Comparison of ENCODE assay signal across 11 cellular contexts in genomic region chr11:96267001-96267489, GRCh38.
DNase-seq lines count a peak whose midpoint lies in the region; ATAC-seq and TF ChIP-seq lines count a peak whose summit lies in the region.
"Had no signal": no experiment of that assay in that cellular context is flagged by ENCODE, and none has a peak within 500 bp of the region (broad histone marks: within the 10 kb centered on the region; RNA-seq: fewer than 3 reads in every experiment).

No MANE protein-coding gene starts in this region.

- ATAC-seq in PC-3 (peak; percentile 21; the same call in 1 of the 2 replicates), HG03565 (IDR thresholded peaks at IDR 0.05; ENCODE audit: unreplicated experiment) (no peak), GM21367 (IDR thresholded peaks at IDR 0.05; ENCODE audit: unreplicated experiment) (no peak)
- ATAC-seq in stimulated activated naive B cell treated with anti-CD40 and anti-IgM and Interleukin-4, amounts not matched to agents 10 μg/mL and 1 μg/mL and 100 μg/mL, for 72 hours (replicated peaks) = no peak

- H3K79me2 ChIP-seq in PC-3 (ENCODE audit: low read length) = peaks cover 5% of the 10 kb centered on the region; the same call in 1 of the 2 replicates

- no peak overlapping the region for H3K4me3 ChIP-seq in PC-3 (ENCODE audit: low read length)

- no peak overlapping the region for H3K9ac ChIP-seq in PC-3 (ENCODE audit: low read length)

- peak overlapping the region; percentile 78 for H3K27ac Mint-ChIP-seq in T-helper 2 cell treated with Interferon-gamma antibody and Interleukin-4, amounts not matched to agents 5 μg/mL and 100 μg/mL, for 36 hours
- H3K27ac Mint-ChIP-seq in stimulated activated naive B cell treated with anti-CD40 and anti-IgM and Interleukin-4, amounts not matched to agents 10 μg/mL and 1 μg/mL and 100 μg/mL, for 72 hours = peak overlapping the region; percentile 89

- H3K9me2 ChIP-seq in PC-3 (replicated peaks; ENCODE audit: low read length) = no peaks in the 10 kb centered on the region

- H3K9me3 ChIP-seq in PC-3 (ENCODE audit: low read length) = no peaks in the 10 kb centered on the region

- DNase-seq in T-helper 2 cell treated with Interferon-gamma antibody and Interleukin-4, amounts not matched to agents 5 μg/mL and 100 μg/mL, for 36 hours (ENCODE audit: low spot score) = no peak
- DNase-seq in T-helper 2 cell = no peak
- no peak for DNase-seq in PC-3
- no peak for DNase-seq in epithelial cell of prostate (ENCODE audit: low read depth, low spot score)
- DNase-seq in stimulated activated naive B cell treated with anti-CD40 and anti-IgM and Interleukin-4, amounts not matched to agents 10 μg/mL and 1 μg/mL and 100 μg/mL, for 72 hours = no peak
- DNase-seq in dedifferentiated amniotic fluid mesenchymal stem cell (ENCODE audit: extremely low spot score) = no peak
- DNase-seq: 8988T, islet precursor cell, Karpas-422 had no signal

- TF ChIP-seq CTCF in PC-3 (conservative IDR thresholded peaks at IDR 0.05; ENCODE audit: low read depth, low read length) = no peak

- H2AFZ ChIP-seq in PC-3 (ENCODE audit: low read length) = no peak overlapping the region

- POLR2A ChIA-PET in PC-3 (lab: Charles Lee; ENCODE audit: unreplicated experiment) = interaction anchor here (0.6 to 0.7 kb wide), 2 partner anchors 25 to 204 kb away, joined by 3 read pairs; no protein-coding TSS in a partner anchor

- no peaks in the 10 kb centered on the region for H3K27me3 Mint-ChIP-seq in T-helper 2 cell treated with Interferon-gamma antibody and Interleukin-4, amounts not matched to agents 5 μg/mL and 100 μg/mL, for 36 hours (ENCODE audit: low read depth)
- no peaks in the 10 kb centered on the region for H3K27me3 Mint-ChIP-seq in stimulated activated naive B cell treated with anti-CD40 and anti-IgM and Interleukin-4, amounts not matched to agents 10 μg/mL and 1 μg/mL and 100 μg/mL, for 72 hours

- H3F3A ChIP-seq in PC-3 (ENCODE audit: low read length, unreplicated experiment) = peaks cover 4% of the 10 kb centered on the region

- peaks cover 29% of the 10 kb centered on the region for H3K4me1 ChIP-seq in PC-3 (ENCODE audit: insufficient read depth, low read length)

- no peak overlapping the region for H3K4me2 ChIP-seq in PC-3 (ENCODE audit: low read length)

- H3K27ac ChIP-seq in PC-3 (ENCODE audit: low read length) (no peak overlapping the region), epithelial cell of prostate (peak overlapping the region; percentile 20)

- H3K36me3 Mint-ChIP-seq in T-helper 2 cell treated with Interferon-gamma antibody and Interleukin-4, amounts not matched to agents 5 μg/mL and 100 μg/mL, for 36 hours (ENCODE audit: low read depth) = peaks cover 28% of the 10 kb centered on the region
- peaks cover 22 to 38% of the 10 kb centered on the region in 2 donors for H3K36me3 Mint-ChIP-seq in stimulated activated naive B cell treated with anti-CD40 and anti-IgM and Interleukin-4, amounts not matched to agents 10 μg/mL and 1 μg/mL and 100 μg/mL, for 72 hours

- CTCF ChIA-PET in PC-3 (lab: Charles Lee) = interaction anchor here (0.8 kb wide), 1 partner anchor 12 kb away, joined by 3 read pairs; no protein-coding TSS in a partner anchor

- peak overlapping the region; percentile 59 for H3K4me3 Mint-ChIP-seq in T-helper 2 cell treated with Interferon-gamma antibody and Interleukin-4, amounts not matched to agents 5 μg/mL and 100 μg/mL, for 36 hours
- peak overlapping the region; percentile 75 for H3K4me3 Mint-ChIP-seq in stimulated activated naive B cell treated with anti-CD40 and anti-IgM and Interleukin-4, amounts not matched to agents 10 μg/mL and 1 μg/mL and 100 μg/mL, for 72 hours

- no peaks in the 10 kb centered on the region for H4K20me1 ChIP-seq in PC-3 (ENCODE audit: low read length)

- H3K36me3 ChIP-seq in PC-3 (ENCODE audit: low read depth, low read length) = peaks cover 4% of the 10 kb centered on the region; the same call in 1 of the 2 replicates

- intact Hi-C loops in PC-3 (cut with micrococcal nuclease) = no loop called here

- peaks cover 36% of the 10 kb centered on the region for H3K4me1 Mint-ChIP-seq in T-helper 2 cell treated with Interferon-gamma antibody and Interleukin-4, amounts not matched to agents 5 μg/mL and 100 μg/mL, for 36 hours (ENCODE audit: low read depth)
- peaks cover 40 to 77% of the 10 kb centered on the region in 2 donors for H3K4me1 Mint-ChIP-seq in stimulated activated naive B cell treated with anti-CD40 and anti-IgM and Interleukin-4, amounts not matched to agents 10 μg/mL and 1 μg/mL and 100 μg/mL, for 72 hours

- H3K27me3 ChIP-seq in PC-3 (ENCODE audit: low read length) = no peaks in the 10 kb centered on the region

- BruUV-seq in PC-3 (replicated peaks; lab: Mats Ljungman, UMichigan) = no TSS peak

- peaks cover 13% of the 10 kb centered on the region for H3K9me3 Mint-ChIP-seq in T-helper 2 cell treated with Interferon-gamma antibody and Interleukin-4, amounts not matched to agents 5 μg/mL and 100 μg/mL, for 36 hours
- H3K9me3 Mint-ChIP-seq in stimulated activated naive B cell treated with anti-CD40 and anti-IgM and Interleukin-4, amounts not matched to agents 10 μg/mL and 1 μg/mL and 100 μg/mL, for 72 hours = peaks cover 5 to 9% of the 10 kb centered on the region in 2 donors
